In genomic region chr5:181189363-181189961, GRCh38 we compare ENCODE assay signal across 7 cellular contexts. TPM values are rescaled to one million over a fixed set of nuclear protein-coding genes. Genes with fewer than 3 reads are reported as not detected.
A peak's percentile ranks its signal among the peaks of the same experiment; 100 is the strongest.
DNase-seq lines count a peak whose midpoint lies in the region; ATAC-seq, FAIRE-seq and TF ChIP-seq lines count a peak whose summit lies in the region.
"Had no signal": no experiment of that assay in that cellular context is flagged by ENCODE, and none has a peak within 500 bp of the region (broad histone marks: within the 10 kb centered on the region; RNA-seq: fewer than 3 reads in every experiment).

No MANE protein-coding gene starts in this region.

- peaks cover 34 to 66% of the 10 kb centered on the region in 2 experiments for H3K4me1 ChIP-seq in K562 (replicated peaks in 1 of 2; ENCODE audit: control insufficient read depth in 2 of 2, insufficient read depth in 2 of 2, low read length in 2 of 2)

- peak overlapping the region; percentile 87 for H2AFZ ChIP-seq in K562 (ENCODE audit: low read depth, low read length)

- peak overlapping the region; percentile 67 for H3K4me3 ChIP-seq in K562

- no peaks in the 10 kb centered on the region for H3K27me3 ChIP-seq in K562 (ENCODE audit: control insufficient read depth in 2 of 2, insufficient read depth in 2 of 2, low read length in 2 of 2)

- no peaks in the 10 kb centered on the region for H3K9me1 ChIP-seq in K562 (ENCODE audit: control insufficient read depth, insufficient read depth, low read length)

- H3K9me3 ChIP-seq in K562 (replicated peaks; ENCODE audit: control insufficient read depth, insufficient read depth, low read depth, low read length): no peaks in the 10 kb centered on the region

- H3K79me2 ChIP-seq in K562 (ENCODE audit: control insufficient read depth, insufficient read depth, low read length): peaks cover 13% of the 10 kb centered on the region

- no peak for TF ChIP-seq EP300 in K562 (IDR thresholded peaks at IDR 0.05; ENCODE audit: low read length)

- peaks cover 10% of the 10 kb centered on the region for H3K36me3 Mint-ChIP-seq in natural killer cell

- no peak for FAIRE-seq in K562 (lab: Jason Lieb, UNC)
- FAIRE-seq: endometrium had no signal

- POLR2A ChIA-PET in K562 (lab: Yijun Ruan, JAX): interaction anchor here (0.5 to 6.7 kb wide), 7 partner anchors 14 to 65 kb away, joined by 3 to 69 read pairs (median 8); partner anchors contain the start of genes TRIM41 and TRIM7

- BruUV-seq in K562 (replicated peaks; lab: Mats Ljungman, UMichigan): no TSS peak

- in situ Hi-C loops in KBM-7 (cut with MboI; ENCODE audit: low pct_unique_long_range_greater_than_20kb, low sequenced_read_pairs): no loop called here
- in situ Hi-C loops in K562 (cut with MboI): no loop called here

- 0 out of 2 replicates have a peak, but pooled peaks cover 3% of the 10 kb centered on the region for H4K20me1 ChIP-seq in K562 (replicated peaks; ENCODE audit: control insufficient read depth, insufficient read depth, low read length)

- ATAC-seq in K562 (0 out of 3 replicates have a peak, but pooled peaks have one; percentile 1), natural killer cell (peak; percentile 19 to 51 (median 38))

- intact Hi-C loops in K562 (cut with micrococcal nuclease): loop anchor here (2.0 to 5.0 kb wide), 2 partner anchors 17 to 73 kb away; partner anchors contain the start of gene TRIM52
- intact Hi-C loops in natural killer cell (cut with micrococcal nuclease): loop anchor here (10.0 kb wide), 1 partner anchor 385 kb away; the partner anchor contains the start of gene MGAT1

- no peak for TF ChIP-seq RAD21 in K562 (CRISPR knock-in tag; conservative IDR thresholded peaks at IDR 0.05 in 1 of 2, IDR thresholded peaks at IDR 0.05 in 1 of 2)

- peaks cover 6 to 11% of the 10 kb centered on the region in 2 donors for H3K27me3 Mint-ChIP-seq in natural killer cell (ENCODE audit: low read depth in 2 of 2)

- H3K27ac Mint-ChIP-seq in natural killer cell: peak overlapping the region; percentile 99 to 100

- TF ChIP-seq POLR2A in K562 (conservative IDR thresholded peaks at IDR 0.05): no peak

- peak overlapping the region; percentile 99 for H3K4me2 ChIP-seq in K562 (ENCODE audit: insufficient read depth, low read length)

- no peaks in the 10 kb centered on the region for H3K9me3 Mint-ChIP-seq in natural killer cell

- peak; percentile 60 for DNase-seq in KBM-7
- peak in 1 of 4 experiments; percentile 49 for DNase-seq in K562 (ENCODE audit: extremely low read depth in 1 of 4, low spot score in 3 of 4)
- peak; percentile 44 for DNase-seq in natural killer cell
- no peak for DNase-seq in inferior parietal cortex (ENCODE audit: extremely low spot score)
- no peak for DNase-seq in UCSD-AML1 (lab: John Stamatoyannopoulos, UW; ENCODE audit: unreplicated experiment)
- DNase-seq in NCI-H524 treated with DMSO at 0.1 percent for 48 hours (lab: John Stamatoyannopoulos, UW): no peak

- WGBS in K562 (ENCODE audit: insufficient coverage, low coverage, missing lambda C conversion rate): 2% methylated on average over 41 of the region's 41 CpGs

- peaks cover 55 to 68% of the 10 kb centered on the region in 2 donors for H3K4me1 Mint-ChIP-seq in natural killer cell

- TF ChIP-seq CTCF in K562 (IDR thresholded peaks at IDR 0.05 in 2 of 3, conservative IDR thresholded peaks at IDR 0.05 in 1 of 3; ENCODE audit: insufficient read depth in 2 of 3, low read depth in 1 of 3, low read length in 3 of 3) (no peak), natural killer cell (IDR thresholded peaks at IDR 0.05) (no peak)

- H3K36me3 ChIP-seq in K562 (ENCODE audit: control insufficient read depth, insufficient read depth, low read length): no peaks in the 10 kb centered on the region; the same call in 2 of the 3 replicates

- peak overlapping the region; percentile 100 for H3K4me3 Mint-ChIP-seq in natural killer cell

- peak overlapping the region; percentile 93 to 96 for H3K9ac ChIP-seq in K562 (ENCODE audit: insufficient read depth in 1 of 2, low read depth in 2 of 2, low read length in 2 of 2)

- H3K27ac ChIP-seq in K562 (ENCODE audit: extremely low read depth, low read depth, low read length): peak overlapping the region; percentile 56

- CTCF ChIA-PET in K562 (lab: Yijun Ruan, JAX; ENCODE audit: low intra/inter-chr PET ratio): interaction anchor here (1.3 kb wide), 1 partner anchor 29 kb away, joined by 4 read pairs; no protein-coding TSS in a partner anchor

RNA-seq across cellular contexts. Expression of gene TRIM7, which starts 15.5 kb away (rescaled TPM):
- total RNA-seq in K562 (2011; cell fraction: chromatin; rRNA removed; ENCODE audit: low replicate concordance): 5.4 and 8.3 TPM in 2 replicates
- 6.2 and 7.5 TPM in 2 replicates for total RNA-seq in K562 (2011; cell fraction: nucleolus; rRNA removed)
- total RNA-seq in K562 (2011; cell fraction: nucleoplasm; rRNA removed): 7.2 and 7.9 TPM in 2 replicates
- 12.9 and 13.8 TPM in 2 replicates for total RNA-seq in K562 (2014; rRNA removed)
- total RNA-seq in K562 (2014; rRNA removed; fragmentation: Illumina TruSeq; extraction: Trizol): 8.4 and 11.7 TPM in 2 replicates
- 8.9 and 9.0 TPM in 2 replicates for total RNA-seq in K562 (2015; rRNA removed; fragmentation: Illumina TruSeq; extraction: Trizol)
- total RNA-seq in K562 (2021): 10.3 and 12.4 TPM in 2 replicates
- 7.1 and 12.6 TPM in 2 replicates for polyA plus RNA-seq in K562 (2011; rRNA removed)
- 4.5 and 12.8 TPM in 2 replicates for polyA plus RNA-seq in K562 (2011; cell fraction: cytosol; rRNA removed)
- 8.4 and 8.9 TPM in 2 replicates for polyA plus RNA-seq in K562 (2011; cell fraction: nucleus; rRNA removed)
- 6.9 and 17.6 TPM in 2 replicates for polyA plus RNA-seq in K562 (2012)
- 5.4 and 7.7 TPM in 2 replicates for polyA plus RNA-seq in K562 (2014; fragmentation: Illumina TruSeq; extraction: Trizol)
- polyA plus RNA-seq in K562 (2014; fragmentation: Nextera tagmentation; extraction: Ambion mirVana): 1 to 10 TPM; 2.6 to 3.2 TPM
- 12.4 and 14.9 TPM in 2 replicates for polyA plus RNA-seq in K562 (2014; rRNA removed)
- 3.3 and 4.2 TPM in 2 replicates for polyA minus RNA-seq in K562 (2011; rRNA and poly(A)+ RNA removed)
- polyA minus RNA-seq in K562 (2011; cell fraction: cytosol; rRNA and poly(A)+ RNA removed): 3.4 and 4.1 TPM in 2 replicates
- 2.6 and 3.3 TPM in 2 replicates for polyA minus RNA-seq in K562 (2011; cell fraction: nucleus; rRNA and poly(A)+ RNA removed)
- 1 to 10 TPM in 1 of 3 donors, under 1 TPM in 1, not detected in 1; 0.73 to 1.2 TPM for total RNA-seq in natural killer cell

RNA-seq across cellular contexts. Expression of gene TRIM41, which starts 33.6 kb away (rescaled TPM):
- total RNA-seq in K562 (2011; cell fraction: chromatin; rRNA removed; ENCODE audit: low replicate concordance): 93.5 and 120 TPM in 2 replicates
- total RNA-seq in K562 (2011; cell fraction: nucleolus; rRNA removed): 59.6 and 64.0 TPM in 2 replicates
- 84.3 and 102 TPM in 2 replicates for total RNA-seq in K562 (2011; cell fraction: nucleoplasm; rRNA removed)
- total RNA-seq in K562 (2014; rRNA removed) (29.5 and 31.6 TPM in 2 replicates), K562 (2014; rRNA removed; fragmentation: Illumina TruSeq; extraction: Trizol) (11.4 and 14.2 TPM in 2 replicates), K562 (2015; rRNA removed; fragmentation: Illumina TruSeq; extraction: Trizol) (21.7 and 25.6 TPM in 2 replicates), K562 (2021) (37.7 and 47.6 TPM in 2 replicates), natural killer cell (10 to 100 TPM; 33.4 to 41.6 (median 36.0) TPM)
- polyA plus RNA-seq in K562 (2011; rRNA removed) (15.6 and 19.3 TPM in 2 replicates), K562 (2014; fragmentation: Illumina TruSeq; extraction: Trizol) (20.9 and 29.8 TPM in 2 replicates), K562 (2014; fragmentation: Nextera tagmentation; extraction: Ambion mirVana) (1 to 10 TPM; 1.8 to 2.1 TPM), K562 (2014; rRNA removed) (34.8 and 39.3 TPM in 2 replicates)
- polyA plus RNA-seq in K562 (2011; cell fraction: cytosol; rRNA removed): 15.7 and 25.0 TPM in 2 replicates
- polyA plus RNA-seq in K562 (2011; cell fraction: nucleus; rRNA removed): 121 and 125 TPM in 2 replicates
- 32.5 and 45.1 TPM in 2 replicates for polyA plus RNA-seq in K562 (2012)
- polyA minus RNA-seq in K562 (2011; rRNA and poly(A)+ RNA removed): 14.0 and 16.6 TPM in 2 replicates
- 7.3 and 9.5 TPM in 2 replicates for polyA minus RNA-seq in K562 (2011; cell fraction: cytosol; rRNA and poly(A)+ RNA removed)
- polyA minus RNA-seq in K562 (2011; cell fraction: nucleus; rRNA and poly(A)+ RNA removed): 19.9 and 22.7 TPM in 2 replicates

RNA-seq across cellular contexts. Expression of gene OR2V2, which starts 42.1 kb away (rescaled TPM):
- total RNA-seq in K562 (2011; cell fraction: chromatin; rRNA removed; ENCODE audit: low replicate concordance): not detected in 2 replicates
- not detected in 2 replicates for total RNA-seq in K562 (2011; cell fraction: nucleolus; rRNA removed)
- not detected in 2 replicates for total RNA-seq in K562 (2011; cell fraction: nucleoplasm; rRNA removed)
- total RNA-seq in K562 (2014; rRNA removed) (not detected in 2 replicates), K562 (2014; rRNA removed; fragmentation: Illumina TruSeq; extraction: Trizol) (not detected in 2 replicates), K562 (2015; rRNA removed; fragmentation: Illumina TruSeq; extraction: Trizol) (not detected in 2 replicates), K562 (2021) (not detected in 2 replicates), natural killer cell (not detected)
- polyA plus RNA-seq in K562 (2011; rRNA removed) (not detected in 2 replicates), K562 (2014; fragmentation: Illumina TruSeq; extraction: Trizol) (not detected in 2 replicates), K562 (2014; fragmentation: Nextera tagmentation; extraction: Ambion mirVana) (under 1 TPM in 1 of 2 experiments, not detected in 1; 0.01 TPM), K562 (2014; rRNA removed) (not detected in 2 replicates)
- polyA plus RNA-seq in K562 (2011; cell fraction: cytosol; rRNA removed): not detected in 2 replicates
- not detected in 2 replicates for polyA plus RNA-seq in K562 (2011; cell fraction: nucleus; rRNA removed)
- not detected in 2 replicates for polyA plus RNA-seq in K562 (2012)
- polyA minus RNA-seq in K562 (2011; rRNA and poly(A)+ RNA removed): not detected in 2 replicates
- not detected in 2 replicates for polyA minus RNA-seq in K562 (2011; cell fraction: cytosol; rRNA and poly(A)+ RNA removed)
- polyA minus RNA-seq in K562 (2011; cell fraction: nucleus; rRNA and poly(A)+ RNA removed): not detected in 2 replicates

RNA-seq across cellular contexts. Expression of gene RACK1, which starts 54.2 kb away (rescaled TPM):
- 854 and 1,455 TPM in 2 replicates for total RNA-seq in K562 (2011; cell fraction: chromatin; rRNA removed; ENCODE audit: low replicate concordance)
- 1,835 and 1,893 TPM in 2 replicates for total RNA-seq in K562 (2011; cell fraction: nucleolus; rRNA removed)
- 1,718 and 2,743 TPM in 2 replicates for total RNA-seq in K562 (2011; cell fraction: nucleoplasm; rRNA removed)
- total RNA-seq in K562 (2014; rRNA removed) (4,051 and 4,420 TPM in 2 replicates), K562 (2014; rRNA removed; fragmentation: Illumina TruSeq; extraction: Trizol) (2,268 and 2,618 TPM in 2 replicates), K562 (2015; rRNA removed; fragmentation: Illumina TruSeq; extraction: Trizol) (3,776 and 3,843 TPM in 2 replicates), K562 (2021) (2,303 and 2,318 TPM in 2 replicates), natural killer cell (1,000 to 10,000 TPM; 1,089 to 1,233 (median 1,138) TPM)
- polyA plus RNA-seq in K562 (2011; rRNA removed) (3,764 and 5,908 TPM in 2 replicates), K562 (2014; fragmentation: Illumina TruSeq; extraction: Trizol) (3,833 and 4,270 TPM in 2 replicates), K562 (2014; fragmentation: Nextera tagmentation; extraction: Ambion mirVana) (1,000 to 10,000 TPM; 3,894 to 5,311 TPM), K562 (2014; rRNA removed) (3,427 and 3,846 TPM in 2 replicates)
- 7,594 and 7,810 TPM in 2 replicates for polyA plus RNA-seq in K562 (2011; cell fraction: cytosol; rRNA removed)
- 2,830 and 3,465 TPM in 2 replicates for polyA plus RNA-seq in K562 (2011; cell fraction: nucleus; rRNA removed)
- 3,329 and 5,405 TPM in 2 replicates for polyA plus RNA-seq in K562 (2012)
- polyA minus RNA-seq in K562 (2011; rRNA and poly(A)+ RNA removed): 4,917 and 6,085 TPM in 2 replicates
- polyA minus RNA-seq in K562 (2011; cell fraction: cytosol; rRNA and poly(A)+ RNA removed): 3,397 and 3,535 TPM in 2 replicates
- 973 and 1,854 TPM in 2 replicates for polyA minus RNA-seq in K562 (2011; cell fraction: nucleus; rRNA and poly(A)+ RNA removed)

RNA-seq across cellular contexts. Expression of gene OR2V1, which starts 58.5 kb away (rescaled TPM):
- not detected in 2 replicates for total RNA-seq in K562 (2011; cell fraction: chromatin; rRNA removed; ENCODE audit: low replicate concordance)
- not detected in 2 replicates for total RNA-seq in K562 (2011; cell fraction: nucleolus; rRNA removed)
- not detected in 2 replicates for total RNA-seq in K562 (2011; cell fraction: nucleoplasm; rRNA removed)
- total RNA-seq in K562 (2014; rRNA removed) (0.08 TPM in 1 of 2 replicates, not detected in the other), K562 (2014; rRNA removed; fragmentation: Illumina TruSeq; extraction: Trizol) (0.04 TPM in 1 of 2 replicates, not detected in the other), K562 (2015; rRNA removed; fragmentation: Illumina TruSeq; extraction: Trizol) (not detected in 2 replicates), K562 (2021) (0.07 TPM in 1 of 2 replicates, not detected in the other), natural killer cell (not detected)
- polyA plus RNA-seq in K562 (2011; rRNA removed) (0.05 and 0.15 TPM in 2 replicates), K562 (2014; fragmentation: Illumina TruSeq; extraction: Trizol) (0.10 TPM in 1 of 2 replicates, not detected in the other), K562 (2014; fragmentation: Nextera tagmentation; extraction: Ambion mirVana) (under 1 TPM; 0.15 to 0.28 TPM), K562 (2014; rRNA removed) (0.07 TPM in 1 of 2 replicates, not detected in the other)
- polyA plus RNA-seq in K562 (2011; cell fraction: cytosol; rRNA removed): 0.03 TPM in 2 replicates
- not detected in 2 replicates for polyA plus RNA-seq in K562 (2011; cell fraction: nucleus; rRNA removed)
- 0.06 and 0.08 TPM in 2 replicates for polyA plus RNA-seq in K562 (2012)
- 0.12 TPM in 1 of 2 replicates, not detected in the other for polyA minus RNA-seq in K562 (2011; rRNA and poly(A)+ RNA removed)
- not detected in 2 replicates for polyA minus RNA-seq in K562 (2011; cell fraction: cytosol; rRNA and poly(A)+ RNA removed)
- polyA minus RNA-seq in K562 (2011; cell fraction: nucleus; rRNA and poly(A)+ RNA removed): not detected in 2 replicates

Comparison
In these comparisons a context has a peak if more than half of its experiments do, and no peak if none do; other contexts are left out.
1. DNase-seq: peak in KBM-7 (single experiment) and natural killer cell (single experiment); none in inferior parietal cortex (single experiment), UCSD-AML1 (single experiment) and NCI-H524 treated with DMSO at 0.1 percent for 48 hours (single experiment).